1 cellular context compared by ENCODE assay signal in the genomic region with DNA sequence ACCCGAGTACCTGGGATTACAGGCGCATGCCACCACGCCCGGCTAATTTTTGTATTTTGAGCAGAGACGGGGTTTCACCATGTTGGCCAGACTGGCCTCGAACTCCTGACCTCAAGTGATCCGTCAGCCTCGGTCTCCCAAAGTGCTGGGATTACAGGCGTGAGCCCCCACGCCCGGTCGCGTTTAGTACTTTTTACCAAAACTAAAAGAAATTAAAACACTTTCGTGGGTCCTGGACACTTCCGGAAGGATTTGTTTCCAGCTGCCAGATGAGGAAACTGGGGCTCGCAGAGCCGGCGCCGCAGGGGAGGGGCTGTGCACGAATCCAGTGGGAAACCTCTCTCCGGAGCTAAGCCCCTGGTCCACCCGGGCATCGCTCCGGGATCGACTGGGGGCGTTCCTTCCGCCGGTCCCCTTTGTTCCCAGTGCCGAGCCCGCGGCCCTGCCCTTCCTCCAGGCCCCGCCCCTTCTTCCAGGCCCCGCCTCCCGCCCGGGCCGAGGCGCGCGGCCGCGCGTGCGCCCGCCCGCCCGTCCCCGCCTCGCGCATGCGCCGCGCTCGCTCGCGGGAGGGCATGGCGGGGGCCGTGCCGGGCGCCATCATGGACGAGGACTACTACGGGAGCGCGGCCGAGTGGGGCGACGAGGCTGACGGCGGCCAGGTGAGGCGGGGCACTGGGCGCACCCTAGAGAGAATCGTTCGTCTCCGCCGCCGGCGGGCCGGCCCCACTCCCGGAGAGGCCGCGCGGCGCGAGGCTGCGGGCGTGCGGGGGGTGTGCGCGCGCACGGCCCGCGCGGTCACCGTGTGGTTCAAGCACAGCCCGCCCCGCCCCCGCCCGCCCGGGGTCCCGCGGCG.
TF ChIP-seq lines count a peak whose summit lies in the region.

A gene with protein sequence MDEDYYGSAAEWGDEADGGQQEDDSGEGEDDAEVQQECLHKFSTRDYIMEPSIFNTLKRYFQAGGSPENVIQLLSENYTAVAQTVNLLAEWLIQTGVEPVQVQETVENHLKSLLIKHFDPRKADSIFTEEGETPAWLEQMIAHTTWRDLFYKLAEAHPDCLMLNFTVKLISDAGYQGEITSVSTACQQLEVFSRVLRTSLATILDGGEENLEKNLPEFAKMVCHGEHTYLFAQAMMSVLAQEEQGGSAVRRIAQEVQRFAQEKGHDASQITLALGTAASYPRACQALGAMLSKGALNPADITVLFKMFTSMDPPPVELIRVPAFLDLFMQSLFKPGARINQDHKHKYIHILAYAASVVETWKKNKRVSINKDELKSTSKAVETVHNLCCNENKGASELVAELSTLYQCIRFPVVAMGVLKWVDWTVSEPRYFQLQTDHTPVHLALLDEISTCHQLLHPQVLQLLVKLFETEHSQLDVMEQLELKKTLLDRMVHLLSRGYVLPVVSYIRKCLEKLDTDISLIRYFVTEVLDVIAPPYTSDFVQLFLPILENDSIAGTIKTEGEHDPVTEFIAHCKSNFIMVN (plus strand): TSS at position 546 of the 853 bp plus-strand sequence. CDS start 54 bp downstream, at position 600.

TF ChIP-seq in HEK293, 187 proteins besides CTCF, POLR2A, EP300 and RAD21 (continued from another document and continues in another):
- TF ChIP-seq, protein P1, sequence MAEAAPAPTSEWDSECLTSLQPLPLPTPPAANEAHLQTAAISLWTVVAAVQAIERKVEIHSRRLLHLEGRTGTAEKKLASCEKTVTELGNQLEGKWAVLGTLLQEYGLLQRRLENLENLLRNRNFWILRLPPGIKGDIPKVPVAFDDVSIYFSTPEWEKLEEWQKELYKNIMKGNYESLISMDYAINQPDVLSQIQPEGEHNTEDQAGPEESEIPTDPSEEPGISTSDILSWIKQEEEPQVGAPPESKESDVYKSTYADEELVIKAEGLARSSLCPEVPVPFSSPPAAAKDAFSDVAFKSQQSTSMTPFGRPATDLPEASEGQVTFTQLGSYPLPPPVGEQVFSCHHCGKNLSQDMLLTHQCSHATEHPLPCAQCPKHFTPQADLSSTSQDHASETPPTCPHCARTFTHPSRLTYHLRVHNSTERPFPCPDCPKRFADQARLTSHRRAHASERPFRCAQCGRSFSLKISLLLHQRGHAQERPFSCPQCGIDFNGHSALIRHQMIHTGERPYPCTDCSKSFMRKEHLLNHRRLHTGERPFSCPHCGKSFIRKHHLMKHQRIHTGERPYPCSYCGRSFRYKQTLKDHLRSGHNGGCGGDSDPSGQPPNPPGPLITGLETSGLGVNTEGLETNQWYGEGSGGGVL (tag by site-specific recombination; IDR thresholded peaks at IDR 0.05): no peak
- TF ChIP-seq ZNF624 (tag by site-specific recombination; IDR thresholded peaks at IDR 0.05): no peak
- TF ChIP-seq ZNF19 (tag by site-specific recombination; IDR thresholded peaks at IDR 0.05; ENCODE audit: low read depth): no peak
- TF ChIP-seq, protein P2, sequence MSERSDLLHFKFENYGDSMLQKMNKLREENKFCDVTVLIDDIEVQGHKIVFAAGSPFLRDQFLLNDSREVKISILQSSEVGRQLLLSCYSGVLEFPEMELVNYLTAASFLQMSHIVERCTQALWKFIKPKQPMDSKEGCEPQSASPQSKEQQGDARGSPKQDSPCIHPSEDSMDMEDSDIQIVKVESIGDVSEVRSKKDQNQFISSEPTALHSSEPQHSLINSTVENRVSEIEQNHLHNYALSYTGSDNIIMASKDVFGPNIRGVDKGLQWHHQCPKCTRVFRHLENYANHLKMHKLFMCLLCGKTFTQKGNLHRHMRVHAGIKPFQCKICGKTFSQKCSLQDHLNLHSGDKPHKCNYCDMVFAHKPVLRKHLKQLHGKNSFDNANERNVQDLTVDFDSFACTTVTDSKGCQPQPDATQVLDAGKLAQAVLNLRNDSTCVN (tag by site-specific recombination; optimal IDR thresholded peaks at IDR 0.05): peak; percentile 74
- TF ChIP-seq ZBTB17 (tag by site-specific recombination; IDR thresholded peaks at IDR 0.05): peak; percentile 75
- peak; percentile 76 for TF ChIP-seq SP2 (tag by site-specific recombination; IDR thresholded peaks at IDR 0.05)
- TF ChIP-seq ZNF140 (tag by site-specific recombination; IDR thresholded peaks at IDR 0.05): no peak
- TF ChIP-seq ZNF626 (tag by site-specific recombination; IDR thresholded peaks at IDR 0.05): no peak
- TF ChIP-seq ZNF10 (tag by site-specific recombination; IDR thresholded peaks at IDR 0.05): no peak
- TF ChIP-seq, protein P3, sequence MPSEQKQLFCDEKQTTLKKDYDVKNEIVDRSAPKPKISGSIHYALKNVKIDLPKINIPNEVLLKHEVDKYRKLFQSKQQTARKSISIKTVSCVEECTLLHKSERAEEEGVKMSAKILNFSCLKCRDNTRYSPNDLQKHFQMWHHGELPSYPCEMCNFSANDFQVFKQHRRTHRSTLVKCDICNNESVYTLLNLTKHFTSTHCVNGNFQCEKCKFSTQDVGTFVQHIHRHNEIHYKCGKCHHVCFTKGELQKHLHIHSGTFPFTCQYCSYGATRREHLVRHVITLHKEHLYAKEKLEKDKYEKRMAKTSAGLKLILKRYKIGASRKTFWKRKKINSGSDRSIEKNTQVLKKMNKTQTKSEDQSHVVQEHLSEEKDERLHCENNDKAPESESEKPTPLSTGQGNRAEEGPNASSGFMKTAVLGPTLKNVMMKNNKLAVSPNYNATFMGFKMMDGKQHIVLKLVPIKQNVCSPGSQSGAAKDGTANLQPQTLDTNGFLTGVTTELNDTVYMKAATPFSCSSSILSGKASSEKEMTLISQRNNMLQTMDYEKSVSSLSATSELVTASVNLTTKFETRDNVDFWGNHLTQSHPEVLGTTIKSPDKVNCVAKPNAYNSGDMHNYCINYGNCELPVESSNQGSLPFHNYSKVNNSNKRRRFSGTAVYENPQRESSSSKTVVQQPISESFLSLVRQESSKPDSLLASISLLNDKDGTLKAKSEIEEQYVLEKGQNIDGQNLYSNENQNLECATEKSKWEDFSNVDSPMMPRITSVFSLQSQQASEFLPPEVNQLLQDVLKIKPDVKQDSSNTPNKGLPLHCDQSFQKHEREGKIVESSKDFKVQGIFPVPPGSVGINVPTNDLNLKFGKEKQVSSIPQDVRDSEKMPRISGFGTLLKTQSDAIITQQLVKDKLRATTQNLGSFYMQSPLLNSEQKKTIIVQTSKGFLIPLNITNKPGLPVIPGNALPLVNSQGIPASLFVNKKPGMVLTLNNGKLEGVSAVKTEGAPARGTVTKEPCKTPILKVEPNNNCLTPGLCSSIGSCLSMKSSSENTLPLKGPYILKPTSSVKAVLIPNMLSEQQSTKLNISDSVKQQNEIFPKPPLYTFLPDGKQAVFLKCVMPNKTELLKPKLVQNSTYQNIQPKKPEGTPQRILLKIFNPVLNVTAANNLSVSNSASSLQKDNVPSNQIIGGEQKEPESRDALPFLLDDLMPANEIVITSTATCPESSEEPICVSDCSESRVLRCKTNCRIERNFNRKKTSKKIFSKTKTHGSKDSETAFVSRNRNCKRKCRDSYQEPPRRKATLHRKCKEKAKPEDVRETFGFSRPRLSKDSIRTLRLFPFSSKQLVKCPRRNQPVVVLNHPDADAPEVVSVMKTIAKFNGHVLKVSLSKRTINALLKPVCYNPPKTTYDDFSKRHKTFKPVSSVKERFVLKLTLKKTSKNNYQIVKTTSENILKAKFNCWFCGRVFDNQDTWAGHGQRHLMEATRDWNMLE (tag by site-specific recombination; conservative IDR thresholded peaks at IDR 0.05; ENCODE audit: low read depth): no peak
- TF ChIP-seq, protein P4, sequence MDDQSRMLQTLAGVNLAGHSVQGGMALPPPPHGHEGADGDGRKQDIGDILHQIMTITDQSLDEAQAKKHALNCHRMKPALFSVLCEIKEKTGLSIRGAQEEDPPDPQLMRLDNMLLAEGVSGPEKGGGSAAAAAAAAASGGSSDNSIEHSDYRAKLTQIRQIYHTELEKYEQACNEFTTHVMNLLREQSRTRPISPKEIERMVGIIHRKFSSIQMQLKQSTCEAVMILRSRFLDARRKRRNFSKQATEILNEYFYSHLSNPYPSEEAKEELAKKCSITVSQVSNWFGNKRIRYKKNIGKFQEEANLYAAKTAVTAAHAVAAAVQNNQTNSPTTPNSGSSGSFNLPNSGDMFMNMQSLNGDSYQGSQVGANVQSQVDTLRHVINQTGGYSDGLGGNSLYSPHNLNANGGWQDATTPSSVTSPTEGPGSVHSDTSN (CRISPR knock-in tag; IDR thresholded peaks at IDR 0.05): no peak
- TF ChIP-seq ZFHX2 (tag by site-specific recombination; conservative IDR thresholded peaks at IDR 0.05): no peak; the same call in 1 of the 2 replicates
- no peak for TF ChIP-seq ZNF660 (tag by site-specific recombination; IDR thresholded peaks at IDR 0.05)
- no peak for TF ChIP-seq ZSCAN30 (tag by site-specific recombination; IDR thresholded peaks at IDR 0.05)
- TF ChIP-seq ZNF366 (tag by site-specific recombination; conservative IDR thresholded peaks at IDR 0.05): no peak
- TF ChIP-seq YY2 (tag by site-specific recombination; IDR thresholded peaks at IDR 0.05): peak; percentile 63; the same call in 1 of the 2 replicates
- peak; percentile 82 for TF ChIP-seq GLIS2 (tag by site-specific recombination; IDR thresholded peaks at IDR 0.05)
- no peak for TF ChIP-seq OSR2 (tag by site-specific recombination; IDR thresholded peaks at IDR 0.05)
- TF ChIP-seq ZNF37A (tag by site-specific recombination; IDR thresholded peaks at IDR 0.05): no peak
- TF ChIP-seq, protein P5, sequence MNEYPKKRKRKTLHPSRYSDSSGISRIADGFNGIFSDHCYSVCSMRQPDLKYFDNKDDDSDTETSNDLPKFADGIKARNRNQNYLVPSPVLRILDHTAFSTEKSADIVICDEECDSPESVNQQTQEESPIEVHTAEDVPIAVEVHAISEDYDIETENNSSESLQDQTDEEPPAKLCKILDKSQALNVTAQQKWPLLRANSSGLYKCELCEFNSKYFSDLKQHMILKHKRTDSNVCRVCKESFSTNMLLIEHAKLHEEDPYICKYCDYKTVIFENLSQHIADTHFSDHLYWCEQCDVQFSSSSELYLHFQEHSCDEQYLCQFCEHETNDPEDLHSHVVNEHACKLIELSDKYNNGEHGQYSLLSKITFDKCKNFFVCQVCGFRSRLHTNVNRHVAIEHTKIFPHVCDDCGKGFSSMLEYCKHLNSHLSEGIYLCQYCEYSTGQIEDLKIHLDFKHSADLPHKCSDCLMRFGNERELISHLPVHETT (tag by site-specific recombination; IDR thresholded peaks at IDR 0.05): no peak
- TF ChIP-seq, protein P6, sequence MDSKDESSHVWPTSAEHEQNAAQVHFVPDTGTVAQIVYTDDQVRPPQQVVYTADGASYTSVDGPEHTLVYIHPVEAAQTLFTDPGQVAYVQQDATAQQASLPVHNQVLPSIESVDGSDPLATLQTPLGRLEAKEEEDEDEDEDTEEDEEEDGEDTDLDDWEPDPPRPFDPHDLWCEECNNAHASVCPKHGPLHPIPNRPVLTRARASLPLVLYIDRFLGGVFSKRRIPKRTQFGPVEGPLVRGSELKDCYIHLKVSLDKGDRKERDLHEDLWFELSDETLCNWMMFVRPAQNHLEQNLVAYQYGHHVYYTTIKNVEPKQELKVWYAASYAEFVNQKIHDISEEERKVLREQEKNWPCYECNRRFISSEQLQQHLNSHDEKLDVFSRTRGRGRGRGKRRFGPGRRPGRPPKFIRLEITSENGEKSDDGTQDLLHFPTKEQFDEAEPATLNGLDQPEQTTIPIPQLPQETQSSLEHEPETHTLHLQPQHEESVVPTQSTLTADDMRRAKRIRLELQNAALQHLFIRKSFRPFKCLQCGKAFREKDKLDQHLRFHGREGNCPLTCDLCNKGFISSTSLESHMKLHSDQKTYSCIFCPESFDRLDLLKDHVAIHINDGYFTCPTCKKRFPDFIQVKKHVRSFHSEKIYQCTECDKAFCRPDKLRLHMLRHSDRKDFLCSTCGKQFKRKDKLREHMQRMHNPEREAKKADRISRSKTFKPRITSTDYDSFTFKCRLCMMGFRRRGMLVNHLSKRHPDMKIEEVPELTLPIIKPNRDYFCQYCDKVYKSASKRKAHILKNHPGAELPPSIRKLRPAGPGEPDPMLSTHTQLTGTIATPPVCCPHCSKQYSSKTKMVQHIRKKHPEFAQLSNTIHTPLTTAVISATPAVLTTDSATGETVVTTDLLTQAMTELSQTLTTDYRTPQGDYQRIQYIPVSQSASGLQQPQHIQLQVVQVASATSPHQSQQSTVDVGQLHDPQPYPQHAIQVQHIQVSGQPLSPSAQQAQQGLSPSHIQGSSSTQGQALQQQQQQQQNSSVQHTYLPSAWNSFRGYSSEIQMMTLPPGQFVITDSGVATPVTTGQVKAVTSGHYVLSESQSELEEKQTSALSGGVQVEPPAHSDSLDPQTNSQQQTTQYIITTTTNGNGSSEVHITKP (tag by site-specific recombination; IDR thresholded peaks at IDR 0.05): no peak
- no peak for TF ChIP-seq ZNF341 (tag by site-specific recombination; IDR thresholded peaks at IDR 0.05; ENCODE audit: low read depth)
- no peak for TF ChIP-seq ZSCAN23 (tag by site-specific recombination; IDR thresholded peaks at IDR 0.05)
- TF ChIP-seq ZNF221 (tag by site-specific recombination; IDR thresholded peaks at IDR 0.05; ENCODE audit: borderline replicate concordance): no peak
- no peak for TF ChIP-seq ZNF658 (tag by site-specific recombination; IDR thresholded peaks at IDR 0.05)
- no peak for TF ChIP-seq ZBTB7A (tag by site-specific recombination; IDR thresholded peaks at IDR 0.05; ENCODE audit: low read depth)
- no peak for TF ChIP-seq GFI1B (tag by site-specific recombination; IDR thresholded peaks at IDR 0.05)
- TF ChIP-seq ZNF311 (tag by site-specific recombination; IDR thresholded peaks at IDR 0.05; ENCODE audit: borderline replicate concordance): no peak
- TF ChIP-seq, protein P7, sequence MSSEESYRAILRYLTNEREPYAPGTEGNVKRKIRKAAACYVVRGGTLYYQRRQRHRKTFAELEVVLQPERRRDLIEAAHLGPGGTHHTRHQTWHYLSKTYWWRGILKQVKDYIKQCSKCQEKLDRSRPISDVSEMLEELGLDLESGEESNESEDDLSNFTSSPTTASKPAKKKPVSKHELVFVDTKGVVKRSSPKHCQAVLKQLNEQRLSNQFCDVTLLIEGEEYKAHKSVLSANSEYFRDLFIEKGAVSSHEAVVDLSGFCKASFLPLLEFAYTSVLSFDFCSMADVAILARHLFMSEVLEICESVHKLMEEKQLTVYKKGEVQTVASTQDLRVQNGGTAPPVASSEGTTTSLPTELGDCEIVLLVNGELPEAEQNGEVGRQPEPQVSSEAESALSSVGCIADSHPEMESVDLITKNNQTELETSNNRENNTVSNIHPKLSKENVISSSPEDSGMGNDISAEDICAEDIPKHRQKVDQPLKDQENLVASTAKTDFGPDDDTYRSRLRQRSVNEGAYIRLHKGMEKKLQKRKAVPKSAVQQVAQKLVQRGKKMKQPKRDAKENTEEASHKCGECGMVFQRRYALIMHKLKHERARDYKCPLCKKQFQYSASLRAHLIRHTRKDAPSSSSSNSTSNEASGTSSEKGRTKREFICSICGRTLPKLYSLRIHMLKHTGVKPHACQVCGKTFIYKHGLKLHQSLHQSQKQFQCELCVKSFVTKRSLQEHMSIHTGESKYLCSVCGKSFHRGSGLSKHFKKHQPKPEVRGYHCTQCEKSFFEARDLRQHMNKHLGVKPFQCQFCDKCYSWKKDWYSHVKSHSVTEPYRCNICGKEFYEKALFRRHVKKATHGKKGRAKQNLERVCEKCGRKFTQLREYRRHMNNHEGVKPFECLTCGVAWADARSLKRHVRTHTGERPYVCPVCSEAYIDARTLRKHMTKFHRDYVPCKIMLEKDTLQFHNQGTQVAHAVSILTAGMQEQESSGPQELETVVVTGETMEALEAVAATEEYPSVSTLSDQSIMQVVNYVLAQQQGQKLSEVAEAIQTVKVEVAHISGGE (tag by site-specific recombination; conservative IDR thresholded peaks at IDR 0.05; ENCODE audit: low read depth): peak; percentile 77
- no peak for TF ChIP-seq REPIN1 (tag by site-specific recombination; IDR thresholded peaks at IDR 0.05; ENCODE audit: low read depth)
- no peak for TF ChIP-seq ZNF324 (tag by site-specific recombination; IDR thresholded peaks at IDR 0.05)
- no peak for TF ChIP-seq ZNF48 (tag by site-specific recombination; IDR thresholded peaks at IDR 0.05)
- TF ChIP-seq GLI2 (tag by site-specific recombination; IDR thresholded peaks at IDR 0.05; ENCODE audit: borderline replicate concordance, low read depth): no peak
- no peak for TF ChIP-seq ZNF155 (tag by site-specific recombination; IDR thresholded peaks at IDR 0.05)
- no peak for TF ChIP-seq ZNF792 (tag by site-specific recombination; IDR thresholded peaks at IDR 0.05)
- TF ChIP-seq ZNF664 (tag by site-specific recombination; IDR thresholded peaks at IDR 0.05): no peak
- TF ChIP-seq ZXDB (tag by site-specific recombination; IDR thresholded peaks at IDR 0.05): peak; percentile 70
